ENCODE assay signal across 8 cellular contexts in the genomic region with DNA sequence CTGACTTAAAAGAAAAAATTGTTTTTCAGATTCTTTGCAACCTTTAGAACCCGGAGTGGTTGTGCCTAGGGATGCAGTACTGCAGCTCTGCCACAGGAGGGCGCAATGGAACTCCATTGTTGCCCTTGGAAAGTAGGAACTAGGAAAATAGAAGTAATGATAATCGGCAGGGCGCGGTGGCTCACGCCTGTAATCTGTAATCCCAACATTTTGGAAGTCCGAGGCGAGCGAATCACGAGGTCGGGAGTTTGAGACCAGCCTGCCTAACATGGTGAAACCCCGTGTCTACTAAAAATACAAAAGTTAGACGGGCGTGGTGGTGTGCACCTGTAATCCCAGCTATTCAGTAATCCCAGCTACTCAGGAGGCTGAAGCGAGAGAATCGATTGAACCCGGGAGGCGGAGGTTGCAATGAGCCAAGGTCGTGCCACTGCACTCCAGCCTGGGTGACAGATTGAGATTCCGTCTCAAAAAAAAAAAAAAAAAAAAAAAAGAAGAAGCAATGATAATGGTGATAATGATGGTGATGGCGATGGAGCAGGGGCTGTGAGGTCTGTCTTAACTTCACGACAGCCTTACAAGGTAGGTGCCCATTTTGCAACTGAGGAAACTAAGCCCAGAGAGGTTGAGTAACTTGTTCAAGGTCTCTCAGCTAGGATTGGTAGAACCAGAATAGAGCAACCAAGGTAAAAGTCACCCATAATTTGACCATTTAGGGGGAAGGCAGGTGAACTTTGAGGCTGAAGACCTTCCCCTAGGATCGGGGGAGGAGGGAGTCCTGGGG. TPM values are rescaled to one million over a fixed set of nuclear protein-coding genes. Genes with fewer than 3 reads are reported as not detected.
DNase-seq lines count a peak whose midpoint lies in the region; ATAC-seq and TF ChIP-seq lines count a peak whose summit lies in the region.

No MANE protein-coding gene starts in this region.

- POLR2A ChIA-PET in activated B cell treated with CpG ODN at 0.5 μM for 24 hours (lab: Charles Lee) = no interaction called here

- no peaks in the 10 kb centered on the region for H3K36me3 ChIP-seq in lower lobe of right lung

- TF ChIP-seq CTCF in activated B cell treated with CpG ODN at 0.5 μM for 24 hours (IDR thresholded peaks at IDR 0.05) (no peak), choroid plexus epithelial cell (conservative IDR thresholded peaks at IDR 0.05; ENCODE audit: low read depth, low read length) (peak; percentile 92), lower lobe of right lung (IDR thresholded peaks at IDR 0.05) (peak; percentile 93)

- H3K4me3 Mint-ChIP-seq in activated B cell treated with CpG ODN at 0.5 μM for 24 hours = no peak overlapping the region

- no peaks in the 10 kb centered on the region for H3K4me1 ChIP-seq in lower lobe of right lung

- peak; percentile 42 for ATAC-seq in activated B cell treated with CpG ODN at 0.5 μM for 24 hours (ENCODE audit: low read depth)
- ATAC-seq in lower lobe of right lung = peak; percentile 58 to 77
- ATAC-seq in stimulated activated naive CD8-positive, alpha-beta T cell treated with anti-CD3 and anti-CD28 coated beads, Interleukin-15, Interleukin-2, amounts not matched to agents 100 U/mL and 50 U/mL, for 24 hours = no peak
- ATAC-seq in HG02884 (IDR thresholded peaks at IDR 0.05; ENCODE audit: unreplicated experiment) = no peak
- ATAC-seq in HG02973 (IDR thresholded peaks at IDR 0.05; ENCODE audit: unreplicated experiment) = no peak

- H3K4me1 Mint-ChIP-seq in activated B cell treated with CpG ODN at 0.5 μM for 24 hours = peaks cover 4% of the 10 kb centered on the region

- CTCF ChIA-PET in activated B cell treated with CpG ODN at 0.5 μM for 24 hours (lab: Charles Lee) = interaction anchor here (0.7 kb wide), 1 partner anchor 129 kb away, joined by 3 read pairs; no protein-coding TSS in a partner anchor

- H3K27me3 Mint-ChIP-seq in activated B cell treated with CpG ODN at 0.5 μM for 24 hours = peaks cover 13% of the 10 kb centered on the region

- H3K9me3 ChIP-seq in lower lobe of right lung = no peaks in the 10 kb centered on the region

- intact Hi-C loops in activated B cell treated with CpG ODN at 0.5 μM for 24 hours (cut with micrococcal nuclease) (no loop called here), lower lobe of right lung (cut with DNase I) (no loop called here)

- no peaks in the 10 kb centered on the region for H3K36me3 Mint-ChIP-seq in activated B cell treated with CpG ODN at 0.5 μM for 24 hours (ENCODE audit: low read depth)

- no peak overlapping the region for H3K27ac Mint-ChIP-seq in activated B cell treated with CpG ODN at 0.5 μM for 24 hours

- no peaks in the 10 kb centered on the region for H3K9me3 Mint-ChIP-seq in activated B cell treated with CpG ODN at 0.5 μM for 24 hours

- no peak overlapping the region for H3K27ac ChIP-seq in lower lobe of right lung

- H3K4me3 ChIP-seq in choroid plexus epithelial cell (ENCODE audit: low read depth, low read length) = no peak overlapping the region
- H3K4me3 ChIP-seq in lower lobe of right lung = no peak overlapping the region

- DNase-seq in Daoy (ENCODE audit: low read depth) (peak; percentile 73), LoVo (ENCODE audit: low spot score) (peak; percentile 25), activated B cell treated with CpG ODN at 0.5 μM for 24 hours (no peak), choroid plexus epithelial cell (ENCODE audit: low read depth) (peak; percentile 74), lower lobe of right lung (peak; percentile 74)
- peak; percentile 77 for DNase-seq in stimulated activated naive CD8-positive, alpha-beta T cell treated with anti-CD3 and anti-CD28 coated beads, Interleukin-15, Interleukin-2, amounts not matched to agents 100 U/mL and 50 U/mL, for 24 hours

- H3K27me3 ChIP-seq in lower lobe of right lung (ENCODE audit: low read depth) = peaks cover 5% of the 10 kb centered on the region

RNA-seq across cellular contexts. Expression of a gene that starts 5.5 kb away (rescaled TPM):
- total RNA-seq in Daoy (2014; rRNA removed; shearing (Covaris generic)) = 3.1 and 6.6 TPM in 2 replicates
- 0.17 and 0.33 TPM in 2 replicates for total RNA-seq in activated B cell treated with CpG ODN at 0.5 μM for 24 hours
- total RNA-seq in lower lobe of right lung = 22.4 TPM

RNA-seq across cellular contexts. Expression of a gene that starts 14.4 kb away (rescaled TPM):
- total RNA-seq in Daoy (2014; rRNA removed; shearing (Covaris generic)) = not detected in 2 replicates
- not detected in 2 replicates for total RNA-seq in activated B cell treated with CpG ODN at 0.5 μM for 24 hours
- total RNA-seq in lower lobe of right lung = not detected

RNA-seq across cellular contexts. Expression of a gene that starts 38.8 kb away (rescaled TPM):
- total RNA-seq in Daoy (2014; rRNA removed; shearing (Covaris generic)) = 0.24 TPM in 1 of 2 replicates, not detected in the other
- 57.4 and 63.8 TPM in 2 replicates for total RNA-seq in activated B cell treated with CpG ODN at 0.5 μM for 24 hours
- total RNA-seq in lower lobe of right lung = 162 TPM

Comparison
In these comparisons a context has a peak if more than half of its experiments do, and no peak if none do; other contexts are left out.
1. ATAC-seq: peak in activated B cell treated with CpG ODN at 0.5 μM for 24 hours (single experiment) and lower lobe of right lung (2 of 2); none in stimulated activated naive CD8-positive, alpha-beta T cell treated with anti-CD3 and anti-CD28 coated beads, Interleukin-15, Interleukin-2, amounts not matched to agents 100 U/mL and 50 U/mL, for 24 hours (single experiment), HG02884 (single experiment) and HG02973 (single experiment).
2. RNA of a gene that starts 38.8 kb away (total RNA-seq): 162 TPM in lower lobe of right lung (single experiment) and 57.4 to 63.8 TPM in activated B cell treated with CpG ODN at 0.5 μM for 24 hours; 0.24 TPM in Daoy; every median in the first group is over 10 times any median in the second.